In the genomic region with DNA sequence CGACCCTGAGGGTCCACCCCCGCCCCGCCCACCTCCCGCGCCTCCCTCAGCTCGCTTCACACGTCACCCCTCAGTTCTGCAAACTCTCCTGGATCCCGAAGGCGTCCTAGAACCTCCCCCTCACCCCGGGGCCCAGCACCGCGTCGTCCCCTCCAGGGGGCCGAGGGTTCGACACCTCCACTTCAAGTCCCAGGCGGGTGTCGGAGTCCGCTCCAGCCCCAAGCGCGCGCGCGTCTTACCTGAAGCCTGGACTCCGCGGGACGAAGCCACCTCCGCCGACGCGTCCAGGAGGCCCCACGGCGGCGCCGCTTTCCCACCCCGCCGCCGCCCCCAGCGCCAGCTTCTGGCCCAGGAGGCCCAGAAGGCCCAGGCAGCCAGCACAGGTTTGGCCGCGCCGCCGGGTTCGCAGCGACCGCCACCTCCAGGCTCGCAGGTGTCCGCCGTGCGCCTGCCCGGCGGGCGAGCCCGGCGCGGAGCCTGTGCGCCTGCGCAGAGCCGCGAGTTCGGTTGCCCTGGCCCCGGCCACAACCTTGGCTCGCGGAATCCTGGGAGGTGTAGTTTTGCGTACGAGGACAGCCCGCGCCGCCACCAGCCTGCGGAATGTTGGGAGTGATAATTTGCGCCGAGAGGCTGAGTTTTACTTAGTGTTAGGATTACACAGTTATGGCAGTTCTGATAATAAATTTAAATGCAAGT, we compare ENCODE assay signal across 8 cellular contexts. TPM values are rescaled to one million over a fixed set of nuclear protein-coding genes. Genes with fewer than 3 reads are reported as not detected.
A peak's percentile ranks its signal among the peaks of the same experiment; 100 is the strongest.
DNase-seq lines count a peak whose midpoint lies in the region; TF ChIP-seq lines count a peak whose summit lies in the region.

A gene (minus strand): TSS at position 483 of the 696 bp plus-strand sequence. CDS start 24,648 bp downstream, outside the sequence.

- H3K4me1 ChIP-seq in mononuclear cell (ENCODE audit: insufficient read depth, low read length): peaks cover 10% of the 10 kb centered on the region

- H3K27me3 ChIP-seq in mononuclear cell (ENCODE audit: insufficient read depth, low read length): no peaks in the 10 kb centered on the region

- peak; percentile 89 for DNase-seq in CD1c-positive myeloid dendritic cell (ENCODE audit: extremely low spot score)
- DNase-seq in GM20000 (ENCODE audit: low spot score): peak; percentile 92
- DNase-seq in HUDEP-2 (lab: John Stamatoyannopoulos, UW; ENCODE audit: unreplicated experiment in 76 of 76): peak in 74 of 76 experiments; percentile 12 to 89 (median 76)
- peak; percentile 92 for DNase-seq in OCI-M1 (lab: John Stamatoyannopoulos, UW)
- peak; percentile 88 for DNase-seq in activated T-cell treated with anti-CD3 and anti-CD28 coated beads for 48 hours (ENCODE audit: low read depth)
- DNase-seq in epithelial cell of prostate (ENCODE audit: low read depth, low spot score): peak; percentile 10
- peak; percentile 82 to 84 for DNase-seq in stimulated activated CD8-positive, alpha-beta memory T cell treated with anti-CD3 and anti-CD28 coated beads, Interleukin-15, amount 100 ng/mL, for 48 hours (ENCODE audit: low read depth in 2 of 2)

- no peak for TF ChIP-seq CTCF in GM20000 (IDR thresholded peaks at IDR 0.05; ENCODE audit: extremely low read depth, missing control alignments)

- H3K9me3 ChIP-seq in mononuclear cell (ENCODE audit: low read depth, low read length): no peaks in the 10 kb centered on the region

- H3K4me3 ChIP-seq in mononuclear cell (ENCODE audit: low read length): peak within 1 kb of the TSS; percentile 57

- H3K27ac ChIP-seq in epithelial cell of prostate: no peak within 1 kb of the TSS

RNA-seq across cellular contexts. Expression of the gene that starts here (rescaled TPM):
- total RNA-seq in mononuclear cell: 3.6 TPM

Comparison
In these comparisons a context has a peak if more than half of its experiments do, and no peak if none do; other contexts are left out.
1. DNase-seq: peak in every context shown above with its lines; median percentile 92 in GM20000; 92 in OCI-M1; 89 in CD1c-positive myeloid dendritic cell; 88 in activated T-cell treated with anti-CD3 and anti-CD28 coated beads for 48 hours; 83 in stimulated activated CD8-positive, alpha-beta memory T cell treated with anti-CD3 and anti-CD28 coated beads, Interleukin-15, amount 100 ng/mL, for 48 hours; 76 in HUDEP-2; 10 in epithelial cell of prostate.